In the genomic region with DNA sequence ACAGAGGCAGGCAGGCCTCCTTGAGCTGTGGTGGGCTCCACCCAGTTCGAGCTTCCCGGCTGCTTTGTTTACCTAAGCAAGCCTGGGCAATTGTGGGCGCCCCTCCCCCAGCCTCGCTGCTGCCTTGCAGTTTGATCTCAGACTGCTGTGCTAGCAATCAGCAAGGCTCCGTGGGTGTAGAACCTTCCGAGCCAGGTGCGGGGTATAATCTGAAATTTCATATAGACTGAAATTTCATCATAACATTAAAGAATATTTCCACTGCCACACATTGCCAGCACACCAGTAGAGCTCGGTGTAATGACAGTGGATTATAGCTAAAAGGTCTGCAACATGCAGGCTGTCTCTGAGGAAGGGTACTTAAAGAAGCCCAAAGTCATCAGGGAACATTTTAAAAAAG, we compare ENCODE assay signal across 8 cellular contexts.
DNase-seq lines count a peak whose midpoint lies in the region; ATAC-seq and TF ChIP-seq lines count a peak whose summit lies in the region.
"Not testable (repeated sequence)": the region's sequence is repeated elsewhere in the genome, so short reads cannot be mapped to it uniquely, and the experiment has no call there.

No MANE protein-coding gene starts in this region.

- H3K14ac ChIP-seq in trophoblast cell (ENCODE audit: low read length): not testable (repeated sequence)

- CTCF ChIA-PET in Caco-2 (lab: Charles Lee); HCT116 (lab: Charles Lee); RWPE1 (lab: Yijun Ruan, JAX): not testable (repeated sequence)

- WGBS in hepatocyte (ENCODE audit: low lambda C conversion rate, missing lambda C conversion rate): 5% methylated on average over 8 of the region's 8 CpGs
- WGBS in mesodermal cell (ENCODE audit: insufficient coverage in 2 of 2), 2 experiments: no CpG with 5 or more reads among the region's 8 CpGs
- WGBS in trophoblast cell (ENCODE audit: extremely low coverage, insufficient coverage, insufficient read length): no CpG with 5 or more reads among the region's 8 CpGs

- H3K4me1 ChIP-seq in Caco-2; HCT116 (ENCODE audit: control insufficient read depth in 1 of 2, insufficient read depth in 2 of 2, low read length in 2 of 2); hepatocyte (ENCODE audit: insufficient read depth); mesodermal cell (ENCODE audit: control insufficient read depth, insufficient read depth, low read length, poor library complexity, severe bottlenecking); trophoblast cell (ENCODE audit: control insufficient read depth in 1 of 2, insufficient read depth in 2 of 2, low read length in 2 of 2): not testable (repeated sequence)

- H4K91ac ChIP-seq in trophoblast cell (ENCODE audit: low read depth, low read length): not testable (repeated sequence)

- not testable (repeated sequence) for H3K18ac ChIP-seq in trophoblast cell (ENCODE audit: low read length)

- not testable (repeated sequence) for H3K79me2 ChIP-seq in HCT116 (ENCODE audit: insufficient read depth, low read length); hepatocyte; trophoblast cell (ENCODE audit: control insufficient read depth, insufficient read depth, low read length, poor library complexity)

- RAD21 ChIA-PET in HCT116 (lab: Charles Lee; ENCODE audit: low non-redundant PET in 1 of 2, low total read pairs in 2 of 2, uncharacterized antibody in 2 of 2, unreplicated experiment in 2 of 2): not testable (repeated sequence)

- peak; percentile 4 to 46 for DNase-seq in Caco-2
- not testable (repeated sequence) for DNase-seq in HCT116 (ENCODE audit: low read depth, low spot score); RWPE1 (ENCODE audit: low spot score); hepatocyte (ENCODE audit: low spot score); trophoblast cell
- DNase-seq in NCI-H1417 (lab: John Stamatoyannopoulos, UW): peak in 2 of 3 experiments; percentile 13 to 25
- peak; percentile 39 for DNase-seq in ecto neural progenitor cell (ENCODE audit: low spot score)

- not testable (repeated sequence) for H3K9ac ChIP-seq in HCT116 (ENCODE audit: low read length); trophoblast cell (ENCODE audit: low read length)

- H4K20me1 ChIP-seq in HCT116 (ENCODE audit: insufficient read depth); hepatocyte (ENCODE audit: insufficient read depth, poor library complexity, severe bottlenecking): not testable (repeated sequence)

- not testable (repeated sequence) for H3K4ac ChIP-seq in trophoblast cell (ENCODE audit: low read depth, low read length)

- not testable (repeated sequence) for H3K27me3 ChIP-seq in Caco-2 (replicated peaks; ENCODE audit: control insufficient read depth, insufficient read depth, low read length); hepatocyte; trophoblast cell (ENCODE audit: insufficient read depth, low read length)
- H3K27me3 ChIP-seq in HCT116 (ENCODE audit: insufficient read depth, low read length): peaks cover 17% of the 10 kb centered on the region

- not testable (repeated sequence) for H2AFZ ChIP-seq in HCT116 (ENCODE audit: low read depth, low read length, poor library complexity, severe bottlenecking); trophoblast cell (ENCODE audit: insufficient read depth, low read length, poor library complexity)
- peak overlapping the region; percentile 71 for H2AFZ ChIP-seq in hepatocyte

- not testable (repeated sequence) for TF ChIP-seq RAD21 in HCT116 (IDR thresholded peaks at IDR 0.05; ENCODE audit: low read depth)

- not testable (repeated sequence) for TF ChIP-seq POLR2A in HCT116 (IDR thresholded peaks at IDR 0.05; ENCODE audit: borderline replicate concordance, extremely low read depth, insufficient read depth, insufficient read length)

- H4K8ac ChIP-seq in trophoblast cell (ENCODE audit: low read depth, low read length): not testable (repeated sequence)

- H3K4me3 ChIP-seq in Caco-2 (ENCODE audit: low read depth, low read length); HCT116 (replicated peaks in 1 of 2; ENCODE audit: low read depth in 1 of 2, low read length in 2 of 2); hepatocyte; trophoblast cell (ENCODE audit: low read depth, low read length): not testable (repeated sequence)
- peak overlapping the region; percentile 12 for H3K4me3 ChIP-seq in mesodermal cell (ENCODE audit: extremely low read depth, insufficient read depth, low read length, poor library complexity, severe bottlenecking)

- not testable (repeated sequence) for H2BK5ac ChIP-seq in trophoblast cell (ENCODE audit: low read depth, low read length, poor library complexity)

- H2AK5ac ChIP-seq in trophoblast cell (ENCODE audit: low read length): not testable (repeated sequence)

- H3K36me3 ChIP-seq in Caco-2 (ENCODE audit: control insufficient read depth, insufficient read depth, low read length); HCT116 (ENCODE audit: control insufficient read depth in 1 of 2, insufficient read depth in 2 of 2, low read length in 2 of 2); hepatocyte (replicated peaks; ENCODE audit: insufficient read depth, low read depth); mesodermal cell (ENCODE audit: control insufficient read depth, insufficient read depth, low read length); trophoblast cell (ENCODE audit: control insufficient read depth in 1 of 2, insufficient read depth in 2 of 2, low read length in 2 of 2): not testable (repeated sequence)

- not testable (repeated sequence) for H3K27me3 Mint-ChIP-seq in Caco-2 (ENCODE audit: insufficient read depth, unreplicated experiment)

- H3K9me2 ChIP-seq in HCT116 (ENCODE audit: insufficient read depth); hepatocyte (replicated peaks; ENCODE audit: insufficient read depth): not testable (repeated sequence)

- not testable (repeated sequence) for H2BK120ac ChIP-seq in trophoblast cell (ENCODE audit: insufficient read depth, low read length, poor library complexity)

- H4K12ac ChIP-seq in trophoblast cell (ENCODE audit: low read depth, low read length): not testable (repeated sequence)

- not testable (repeated sequence) for H3K9me3 ChIP-seq in Caco-2; HCT116 (ENCODE audit: control insufficient read depth in 1 of 2, insufficient read depth in 1 of 2, low read depth in 1 of 2, low read length in 2 of 2); hepatocyte (ENCODE audit: low read depth); mesodermal cell (ENCODE audit: control insufficient read depth, low read length); trophoblast cell (ENCODE audit: insufficient read depth, low read depth, low read length)

- POLR2A ChIA-PET in Caco-2 (lab: Charles Lee); HCT116 (lab: Charles Lee); RWPE1 (lab: Yijun Ruan, JAX; ENCODE audit: low non-redundant PET): not testable (repeated sequence)

- H3K27ac ChIP-seq in HCT116 (ENCODE audit: low read depth, low read length); hepatocyte; trophoblast cell (ENCODE audit: low read depth, low read length): not testable (repeated sequence)
- peak overlapping the region; percentile 61 for H3K27ac ChIP-seq in RWPE1
- H3K27ac ChIP-seq in mesodermal cell (ENCODE audit: low read depth, low read length, severe bottlenecking): peak overlapping the region; percentile 24

- H2BK12ac ChIP-seq in trophoblast cell (ENCODE audit: low read length): not testable (repeated sequence)

- not testable (repeated sequence) for H3K4me3 Mint-ChIP-seq in Caco-2 (ENCODE audit: unreplicated experiment)

- intact Hi-C loops in Caco-2 (cut with micrococcal nuclease; ENCODE audit: unreplicated experiment); HCT116 (cut with micrococcal nuclease): not testable (repeated sequence)

- not testable (repeated sequence) for ATAC-seq in HCT116

- H3K27ac Mint-ChIP-seq in Caco-2 (ENCODE audit: unreplicated experiment): not testable (repeated sequence)

- H3K36me3 Mint-ChIP-seq in Caco-2 (ENCODE audit: insufficient read depth, unreplicated experiment): not testable (repeated sequence)

- H3K9me3 Mint-ChIP-seq in Caco-2 (ENCODE audit: unreplicated experiment): not testable (repeated sequence)

- not testable (repeated sequence) for H3K4me1 Mint-ChIP-seq in Caco-2 (ENCODE audit: low read depth, unreplicated experiment)

- TF ChIP-seq CTCF in Caco-2 (IDR thresholded peaks at IDR 0.05; ENCODE audit: insufficient read depth in 1 of 2, low read depth in 1 of 2, low read length in 1 of 2, severe bottlenecking in 1 of 2, unreplicated experiment in 1 of 2); HCT116 (IDR thresholded peaks at IDR 0.05 in 2 of 3, conservative IDR thresholded peaks at IDR 0.05 in 1 of 3; ENCODE audit: borderline replicate concordance in 1 of 3, insufficient read depth in 1 of 3, low read depth in 2 of 3, low read length in 2 of 3); RWPE1 (conservative IDR thresholded peaks at IDR 0.05; ENCODE audit: low read depth); hepatocyte (IDR thresholded peaks at IDR 0.05; ENCODE audit: poor library complexity): not testable (repeated sequence)

- not testable (repeated sequence) for H3K79me1 ChIP-seq in trophoblast cell (ENCODE audit: low read length)

- not testable (repeated sequence) for H3K23ac ChIP-seq in trophoblast cell (ENCODE audit: low read length)

- not testable (repeated sequence) for BruUV-seq in Caco-2 (replicated peaks; lab: Mats Ljungman, UMichigan); HCT116 (replicated peaks; lab: Mats Ljungman, UMichigan)

- H3K4me2 ChIP-seq in HCT116 (ENCODE audit: low read length) (peak overlapping the region; percentile 30), hepatocyte (peak overlapping the region; percentile 67), trophoblast cell (ENCODE audit: low read length) (peak overlapping the region; percentile 64)
